20 cellular contexts compared by ENCODE assay signal in the genomic region with DNA sequence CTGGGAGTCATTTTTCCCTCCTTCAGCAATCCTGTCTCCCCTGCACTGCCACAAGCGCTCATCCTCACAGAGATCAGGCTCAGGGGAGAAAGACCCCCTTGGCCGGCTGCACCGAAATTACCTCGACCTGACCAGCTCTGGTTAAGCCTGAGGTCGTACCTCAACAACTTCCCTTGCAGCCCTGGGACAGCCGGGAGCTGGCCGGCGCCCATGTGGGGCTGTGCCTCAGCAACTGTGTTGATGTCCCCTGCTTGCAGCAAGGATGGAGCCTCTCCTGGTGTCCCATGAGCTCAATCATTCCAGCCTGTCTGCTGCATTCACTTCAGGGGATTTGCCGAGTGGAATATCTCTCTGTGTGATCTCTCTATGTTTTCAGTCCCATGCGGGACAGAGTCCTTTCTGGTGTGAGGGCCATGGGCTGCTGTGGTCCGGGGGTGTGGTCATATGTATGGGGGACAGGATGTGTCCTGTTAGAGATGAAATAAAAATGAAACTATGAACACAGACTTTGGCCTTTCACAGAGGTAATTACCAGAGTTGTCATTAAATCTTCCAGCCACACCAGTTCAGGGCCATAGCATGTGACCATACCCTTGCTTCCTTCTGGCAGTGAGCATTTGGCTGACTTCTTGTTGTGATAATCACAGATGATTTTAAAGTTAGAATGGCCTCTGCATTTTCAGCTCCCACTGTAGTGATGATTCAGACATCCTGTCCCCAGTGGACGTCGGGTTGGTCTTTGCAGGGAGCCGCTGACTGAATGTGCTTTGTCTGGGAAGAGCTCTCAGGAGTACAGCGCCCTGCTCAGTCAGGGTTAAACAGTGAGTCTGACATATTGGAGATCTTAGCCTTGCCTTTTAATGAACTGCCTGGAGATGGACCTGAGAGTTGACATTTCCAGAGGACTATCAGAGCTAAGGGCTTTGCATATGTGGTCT.
DNase-seq lines count a peak whose midpoint lies in the region; ATAC-seq and TF ChIP-seq lines count a peak whose summit lies in the region.
"Had no signal": no experiment of that assay in that cellular context is flagged by ENCODE, and none has a peak within 500 bp of the region (broad histone marks: within the 10 kb centered on the region; RNA-seq: fewer than 3 reads in every experiment).

No MANE protein-coding gene starts in this region.

- intact Hi-C loops in left colon (cut with DNase I, micrococcal nuclease): no loop called here

- no peak overlapping the region for H3K27ac ChIP-seq in WERI-Rb-1
- H3K27ac ChIP-seq: cardiac muscle cell, epithelial cell of prostate, skin epidermis had no signal

- TF ChIP-seq CTCF in GM10248 (IDR thresholded peaks at IDR 0.05; ENCODE audit: control extremely low read depth, extremely low read depth, low read depth, missing control alignments) (no peak), WERI-Rb-1 (IDR thresholded peaks at IDR 0.05; ENCODE audit: low read depth, low read length) (no peak)

- H3K9me3 ChIP-seq in WERI-Rb-1 (ENCODE audit: severe bottlenecking): no peaks in the 10 kb centered on the region

- ATAC-seq in GM19025 (IDR thresholded peaks at IDR 0.05; ENCODE audit: low read depth, unreplicated experiment) (peak; percentile 54), HG03439 (IDR thresholded peaks at IDR 0.05; ENCODE audit: unreplicated experiment) (peak; percentile 45), left colon (peak; percentile 99)

- H3K4me3 ChIP-seq in WERI-Rb-1 (ENCODE audit: low read depth, low read length): no peak overlapping the region
- H3K4me3 ChIP-seq: cardiac muscle cell, skin epidermis had no signal

- CTCF ChIA-PET in GM10248 (lab: Yijun Ruan, JAX): interaction anchor here (0.8 to 2.1 kb wide), 3 partner anchors 13 to 46 kb away, joined by 3 to 5 read pairs (median 3); no protein-coding TSS in a partner anchor

- H3K36me3 ChIP-seq in WERI-Rb-1: no peaks in the 10 kb centered on the region
- H3K36me3 ChIP-seq: cardiac muscle cell had no signal

- POLR2A ChIA-PET in GM10248 (lab: Yijun Ruan, JAX): no interaction called here

- peaks cover 56% of the 10 kb centered on the region for H3K27me3 ChIP-seq in WERI-Rb-1 (ENCODE audit: insufficient read depth, low read depth, severe bottlenecking)
- H3K27me3 ChIP-seq: cardiac muscle cell had no signal

- DNase-seq in GM10248 (ENCODE audit: extremely low spot score) (peak; percentile 38), left colon (peak in 1 of 2 donors; percentile 18), WERI-Rb-1 (no peak), SIG-M5 (lab: John Stamatoyannopoulos, UW) (no peak), NCI-H1048 (lab: John Stamatoyannopoulos, UW) (no peak)
- no peak for DNase-seq in stimulated activated CD4-positive, alpha-beta T cell treated with anti-CD3 and anti-CD28 coated beads, Interleukin-4, amount 100 ng/mL, for 24 hours
- DNase-seq: activated gamma-delta T cell; EL; foreskin melanocyte; kidney glomerular epithelial cell; NCI-H1436; NCI-H2171 treated with DMSO at 0.1 percent for 48 hours; NCI-H748 treated with DMSO at 0.1 percent for 48 hours; SHP77; stimulated activated CD4-positive, alpha-beta T cell treated with anti-CD3 and anti-CD28 coated beads, Interleukin-4, amount 100 ng/mL, for 1 hour had no signal

Comparison
In these comparisons a context has a peak if more than half of its experiments do, and no peak if none do; other contexts are left out.
1. ATAC-seq: peak in every context shown above with its lines; median percentile 99 in left colon; 54 in GM19025; 45 in HG03439.